ENCODE assay signal across 8 cellular contexts in genomic region chr6:34671801-34672656, GRCh38. TPM values are rescaled to one million over a fixed set of nuclear protein-coding genes. Genes with fewer than 3 reads are reported as not detected.
A peak's percentile ranks its signal among the peaks of the same experiment; 100 is the strongest.
DNase-seq lines count a peak whose midpoint lies in the region; ATAC-seq and TF ChIP-seq lines count a peak whose summit lies in the region.

No MANE protein-coding gene starts in this region.

- no peaks in the 10 kb centered on the region for H3K9me3 Mint-ChIP-seq in Calu3 (ENCODE audit: low read depth, unreplicated experiment)
- H3K9me3 Mint-ChIP-seq in activated CD8-positive, alpha-beta T cell treated with anti-CD3 and anti-CD28 coated beads, Interleukin-2, amount 10 ng/mL, durations not matched to agents 7 days and 5 days (ENCODE audit: insufficient read depth) = no peaks in the 10 kb centered on the region

- no TSS peak for BruUV-seq in Calu3 (replicated peaks; lab: Mats Ljungman, UMichigan)

- CTCF ChIA-PET in Calu3 (lab: Charles Lee) = interaction anchor here (0.6 to 2.4 kb wide), 6 partner anchors 8 to 74 kb away, joined by 3 to 18 read pairs (median 6); no protein-coding TSS in a partner anchor
- CTCF ChIA-PET in activated CD8-positive, alpha-beta T cell treated with anti-CD3 and anti-CD28 coated beads, Interleukin-2, amount 10 ng/mL, durations not matched to agents 7 days and 5 days (lab: Charles Lee) = interaction anchor here (3.1 kb wide), 1 partner anchor 14 kb away, joined by 28 read pairs; no protein-coding TSS in a partner anchor

- peak overlapping the region; percentile 61 for H3K27ac Mint-ChIP-seq in Calu3 (ENCODE audit: unreplicated experiment)
- H3K27ac Mint-ChIP-seq in activated CD8-positive, alpha-beta T cell treated with anti-CD3 and anti-CD28 coated beads, Interleukin-2, amount 10 ng/mL, durations not matched to agents 7 days and 5 days = peak overlapping the region; percentile 96

- no peaks in the 10 kb centered on the region for H3K27me3 Mint-ChIP-seq in Calu3 (ENCODE audit: unreplicated experiment)
- no peaks in the 10 kb centered on the region for H3K27me3 Mint-ChIP-seq in activated CD8-positive, alpha-beta T cell treated with anti-CD3 and anti-CD28 coated beads, Interleukin-2, amount 10 ng/mL, durations not matched to agents 7 days and 5 days (ENCODE audit: low read depth)

- H3K27ac ChIP-seq in KOPT-K1 (ENCODE audit: low read depth, low read length, poor library complexity, severe bottlenecking) = peak overlapping the region; percentile 48

- peaks cover 11% of the 10 kb centered on the region for H3K36me3 Mint-ChIP-seq in Calu3 (ENCODE audit: insufficient read depth, unreplicated experiment)
- H3K36me3 Mint-ChIP-seq in activated CD8-positive, alpha-beta T cell treated with anti-CD3 and anti-CD28 coated beads, Interleukin-2, amount 10 ng/mL, durations not matched to agents 7 days and 5 days (ENCODE audit: low read depth) = peaks cover 11% of the 10 kb centered on the region

- ATAC-seq in GM21526 (IDR thresholded peaks at IDR 0.05; ENCODE audit: low FRiP score, unreplicated experiment) = peak; percentile 68
- peak; percentile 99 for ATAC-seq in activated CD8-positive, alpha-beta T cell treated with anti-CD3 and anti-CD28 coated beads, Interleukin-2, amount 10 ng/mL, durations not matched to agents 7 days and 5 days

- DNase-seq in Calu3 = peak; percentile 47
- peak; percentile 87 for DNase-seq in activated CD8-positive, alpha-beta T cell treated with anti-CD3 and anti-CD28 coated beads, Interleukin-2, amount 10 ng/mL, durations not matched to agents 7 days and 5 days
- peak; percentile 60 for DNase-seq in fibroblast of the conjunctiva (ENCODE audit: low read depth)
- DNase-seq in stimulated activated CD4-positive, alpha-beta T cell treated with anti-CD3 and anti-CD28 coated beads, Interleukin-4, amount 100 ng/mL, for 4 hours = peak; percentile 53 to 81
- DNase-seq in kidney glomerular epithelial cell (lab: John Stamatoyannopoulos, UW) = no peak
- no peak for DNase-seq in dedifferentiated amniotic fluid mesenchymal stem cell (ENCODE audit: extremely low spot score)

- H3K4me3 Mint-ChIP-seq in Calu3 (ENCODE audit: low read depth, unreplicated experiment) = no peak overlapping the region
- peak overlapping the region; percentile 65 for H3K4me3 Mint-ChIP-seq in activated CD8-positive, alpha-beta T cell treated with anti-CD3 and anti-CD28 coated beads, Interleukin-2, amount 10 ng/mL, durations not matched to agents 7 days and 5 days

- TF ChIP-seq CTCF in Calu3 (IDR thresholded peaks at IDR 0.05; ENCODE audit: unreplicated experiment) = no peak

- intact Hi-C loops in Calu3 (cut with micrococcal nuclease; ENCODE audit: unreplicated experiment) = no loop called here

- no peaks in the 10 kb centered on the region for H3K9me3 ChIP-seq in KOPT-K1 (ENCODE audit: insufficient read depth, low read length, poor library complexity, severe bottlenecking)

- H3K4me1 Mint-ChIP-seq in Calu3 (ENCODE audit: low read depth, unreplicated experiment) = peaks cover 56% of the 10 kb centered on the region
- H3K4me1 Mint-ChIP-seq in activated CD8-positive, alpha-beta T cell treated with anti-CD3 and anti-CD28 coated beads, Interleukin-2, amount 10 ng/mL, durations not matched to agents 7 days and 5 days (ENCODE audit: low read depth) = peaks cover 47% of the 10 kb centered on the region

- H3K36me3 ChIP-seq in KOPT-K1 (ENCODE audit: insufficient read depth, low read length) = no peaks in the 10 kb centered on the region

- POLR2A ChIA-PET in activated CD8-positive, alpha-beta T cell treated with anti-CD3 and anti-CD28 coated beads, Interleukin-2, amount 10 ng/mL, durations not matched to agents 7 days and 5 days (lab: Charles Lee) = interaction anchor here (0.6 to 3.1 kb wide), 7 partner anchors 7 to 733 kb away, joined by 3 to 28 read pairs (median 4); partner anchors contain the start of genes ILRUN, SNRPC and TAF11

RNA-seq across cellular contexts. Expression of gene ILRUN, which starts 24.5 kb away (rescaled TPM):
- 137 and 145 TPM in 2 replicates for total RNA-seq in Calu3 (2022)
- total RNA-seq in activated CD8-positive, alpha-beta T cell treated with anti-CD3 and anti-CD28 coated beads, Interleukin-2, amount 10 ng/mL, durations not matched to agents 7 days and 5 days = 10 to 100 TPM; 57.4 to 58.8 TPM

Comparison
In these comparisons a context has a peak if more than half of its experiments do, and no peak if none do; other contexts are left out.
1. DNase-seq: peak in Calu3 (single experiment), activated CD8-positive, alpha-beta T cell treated with anti-CD3 and anti-CD28 coated beads, Interleukin-2, amount 10 ng/mL, durations not matched to agents 7 days and 5 days (single experiment), fibroblast of the conjunctiva (single experiment) and stimulated activated CD4-positive, alpha-beta T cell treated with anti-CD3 and anti-CD28 coated beads, Interleukin-4, amount 100 ng/mL, for 4 hours (2 of 2); none in kidney glomerular epithelial cell (single experiment) and dedifferentiated amniotic fluid mesenchymal stem cell (single experiment).